15 cellular contexts compared by ENCODE assay signal in the genomic region with DNA sequence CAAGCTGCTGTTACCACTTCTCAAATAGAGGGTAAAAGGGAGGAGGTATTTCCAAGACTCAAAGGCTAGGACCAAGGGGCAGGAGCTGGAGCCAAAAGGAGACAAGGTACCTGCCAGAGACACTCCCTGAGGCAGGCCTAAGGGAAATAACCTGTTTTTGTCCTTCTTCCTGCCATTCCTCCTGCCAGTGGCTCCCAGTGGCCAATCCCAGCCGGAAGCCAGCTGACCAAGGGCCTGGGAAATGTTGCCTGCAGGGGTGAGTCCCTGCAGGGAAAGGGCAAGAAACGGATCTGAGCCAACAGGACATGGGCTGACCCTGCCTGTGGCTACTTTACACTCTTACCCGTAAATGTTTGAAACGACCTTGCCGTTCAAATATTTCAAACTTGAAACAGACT. TPM values are rescaled to one million over a fixed set of nuclear protein-coding genes. Genes with fewer than 3 reads are reported as not detected.
DNase-seq lines count a peak whose midpoint lies in the region; ATAC-seq and TF ChIP-seq lines count a peak whose summit lies in the region.
"Had no signal": no experiment of that assay in that cellular context is flagged by ENCODE, and none has a peak within 500 bp of the region (broad histone marks: within the 10 kb centered on the region; RNA-seq: fewer than 3 reads in every experiment).

No MANE protein-coding gene starts in this region.

- no peak for TF ChIP-seq CTCF in Peyer's patch (IDR thresholded peaks at IDR 0.05)

- ATAC-seq in HG03139 (IDR thresholded peaks at IDR 0.05; ENCODE audit: unreplicated experiment): no peak

- H3K9me3 ChIP-seq in Peyer's patch (no peaks in the 10 kb centered on the region), subcutaneous abdominal adipose tissue (ENCODE audit: control insufficient read depth in 5 of 5, low read length in 5 of 5) (no peaks in the 10 kb centered on the region)

- H3K4me1 ChIP-seq in Peyer's patch (peaks cover 0 to 53% (median 5%) of the 10 kb centered on the region in 4 donors), subcutaneous abdominal adipose tissue (ENCODE audit: control insufficient read depth in 5 of 5, insufficient read depth in 5 of 5, low read length in 5 of 5) (peaks cover 6 to 40% (median 32%) of the 10 kb centered on the region in 5 donors)

- no peak for TF ChIP-seq POLR2A in Peyer's patch (IDR thresholded peaks at IDR 0.05)

- H3K27ac ChIP-seq in Peyer's patch (peak overlapping the region in 3 of 4 donors; percentile 33 to 76 (median 73)), subcutaneous abdominal adipose tissue (ENCODE audit: low read depth, low read length) (peak overlapping the region; percentile 23)
- H3K27ac ChIP-seq: RWPE1 had no signal

- H3K36me3 ChIP-seq in H7 (replicated peaks; ENCODE audit: control insufficient read depth, insufficient read depth, low read length) (no peaks in the 10 kb centered on the region), Peyer's patch (no peaks in the 10 kb centered on the region), subcutaneous abdominal adipose tissue (ENCODE audit: control insufficient read depth in 5 of 5, insufficient read depth in 5 of 5, low read length in 5 of 5) (no peaks in the 10 kb centered on the region)

- no peak overlapping the region for H3K9ac ChIP-seq in subcutaneous abdominal adipose tissue (ENCODE audit: low read length in 5 of 5)

- peaks cover 7% of the 10 kb centered on the region for H3K27me3 ChIP-seq in H7 (ENCODE audit: control insufficient read depth, insufficient read depth, low read length)
- no peaks in the 10 kb centered on the region for H3K27me3 ChIP-seq in Peyer's patch
- H3K27me3 ChIP-seq in subcutaneous abdominal adipose tissue (ENCODE audit: control insufficient read depth in 5 of 5, insufficient read depth in 4 of 5, low read length in 5 of 5): no peaks in the 10 kb centered on the region

- DNase-seq in H7 (peak; percentile 36), Peyer's patch (peak in 2 of 3 donors; percentile 53 to 68), iPS-NIHi11 (ENCODE audit: low spot score) (peak; percentile 35), amniotic stem cell (lab: John Stamatoyannopoulos, UW) (no peak)
- no peak for DNase-seq in stimulated activated CD4-positive, alpha-beta T cell treated with anti-CD3 and anti-CD28 coated beads, Interleukin-12 subunit alpha, Interleukin-12 subunit beta, amount 100 ng/mL, for 4 hours
- DNase-seq: activated gamma-delta T cell treated with Interleukin-2 at 50 U/mL for 16 hours; CD4-positive, CD25-positive, alpha-beta regulatory T cell; cortex of kidney; MV-4-11; NCI-H2107; NCI-H748 treated with DMSO at 0.1 percent for 48 hours; stimulated activated CD4-positive, alpha-beta T cell treated with anti-CD3 and anti-CD28 coated beads, Interleukin-15, amount 100 ng/mL, for 24 hours had no signal

- H3K4me3 ChIP-seq in H7 (ENCODE audit: insufficient read depth, low read depth, low read length) (no peak overlapping the region), Peyer's patch (peak overlapping the region in 1 of 4 donors; percentile 8), subcutaneous abdominal adipose tissue (ENCODE audit: low read depth in 1 of 5, low read length in 5 of 5) (peak overlapping the region in 1 of 5 donors; percentile 39)

RNA-seq across cellular contexts. Expression of gene CYTH3, which starts 3.5 kb away (rescaled TPM):
- 14.0 and 14.3 TPM in 2 replicates for total RNA-seq in H7 (2014; rRNA removed; shearing (Covaris generic))
- 10 to 100 TPM; 19.0 to 70.7 (median 45.6) TPM for total RNA-seq in Peyer's patch

Comparison
In these comparisons a context has a peak if more than half of its experiments do, and no peak if none do; other contexts are left out.
1. DNase-seq: peak in H7 (single experiment), Peyer's patch (2 of 3) and iPS-NIHi11 (single experiment); none in stimulated activated CD4-positive, alpha-beta T cell treated with anti-CD3 and anti-CD28 coated beads, Interleukin-12 subunit alpha, Interleukin-12 subunit beta, amount 100 ng/mL, for 4 hours (single experiment) and amniotic stem cell (single experiment).